In genomic region chr1:47568763-47569162, GRCh38 we compare ENCODE assay signal across 20 cellular contexts.
DNase-seq lines count a peak whose midpoint lies in the region; ATAC-seq and TF ChIP-seq lines count a peak whose summit lies in the region.
"Had no signal": no experiment of that assay in that cellular context is flagged by ENCODE, and none has a peak within 500 bp of the region (broad histone marks: within the 10 kb centered on the region; RNA-seq: fewer than 3 reads in every experiment).

No MANE protein-coding gene starts in this region.

- no peaks in the 10 kb centered on the region for H3K9me3 ChIP-seq in gastroesophageal sphincter
- H3K9me3 ChIP-seq: neutrophil, thoracic aorta had no signal

- TF ChIP-seq CTCF in foreskin fibroblast (IDR thresholded peaks at IDR 0.05; ENCODE audit: low read depth, low read length) (no peak), gastroesophageal sphincter (IDR thresholded peaks at IDR 0.05) (no peak)

- no peaks in the 10 kb centered on the region for H3K4me1 ChIP-seq in gastroesophageal sphincter

- ATAC-seq in activated CD4-positive, alpha-beta T cell treated with anti-CD3 and anti-CD28 coated beads for 36 hours = no peak
- ATAC-seq in gastroesophageal sphincter = no peak

- 63% methylated on average over 2 of the region's 5 CpGs; no CpG with 5 or more reads in 1 of the 2 donors for WGBS in gastroesophageal sphincter (ENCODE audit: low coverage in 1 of 2), 2 donors

- H3K4me3 Mint-ChIP-seq in activated CD4-positive, alpha-beta T cell treated with anti-CD3 and anti-CD28 coated beads for 36 hours = no peak overlapping the region
- H3K4me3 Mint-ChIP-seq: activated T-helper 1 cell treated with anti-CD3 and anti-CD28 coated beads, Interleukin-12 subunit alpha, Interleukin-12 subunit beta, Interleukin-2, Interleukin-4 antibody, amounts not matched to agents 30 ng/mL and 10 ng/mL and 1 ng/mL, durations not matched to agents 14 hours and 24 hours and 36 hours; B cell; endodermal cell; IgD-negative memory B cell; T-helper 1 cell treated with Interleukin-12 subunit alpha and Interleukin-12 subunit beta and Interleukin-4 antibody, amounts not matched to agents 30 μg/mL and 1 μg/mL, for 36 hours had no signal

- H3K9me3 Mint-ChIP-seq in activated CD4-positive, alpha-beta T cell treated with anti-CD3 and anti-CD28 coated beads for 36 hours (ENCODE audit: low read depth) = no peaks in the 10 kb centered on the region
- H3K9me3 Mint-ChIP-seq: activated T-helper 1 cell treated with anti-CD3 and anti-CD28 coated beads, Interleukin-12 subunit alpha, Interleukin-12 subunit beta, Interleukin-2, Interleukin-4 antibody, amounts not matched to agents 30 ng/mL and 10 ng/mL and 1 ng/mL, durations not matched to agents 14 hours and 24 hours and 36 hours; endodermal cell; IgD-negative memory B cell; T-helper 1 cell treated with Interleukin-12 subunit alpha and Interleukin-12 subunit beta and Interleukin-4 antibody, amounts not matched to agents 30 μg/mL and 1 μg/mL, for 36 hours had no signal

- CTCF ChIA-PET in activated CD4-positive, alpha-beta T cell treated with anti-CD3 and anti-CD28 coated beads for 36 hours (lab: Charles Lee) = interaction anchor here (0.7 kb wide), 1 partner anchor 42 kb away, joined by 3 read pairs; no protein-coding TSS in a partner anchor

- intact Hi-C loops in posterior cingulate gyrus (cut with DNase I) = no loop called here
- intact Hi-C loops in activated CD4-positive, alpha-beta T cell treated with anti-CD3 and anti-CD28 coated beads for 36 hours (cut with DNase I, micrococcal nuclease) = no loop called here

- H3K27me3 Mint-ChIP-seq in activated CD4-positive, alpha-beta T cell treated with anti-CD3 and anti-CD28 coated beads for 36 hours = peaks cover 17% of the 10 kb centered on the region

- no peaks in the 10 kb centered on the region for H3K36me3 ChIP-seq in gastroesophageal sphincter
- H3K36me3 ChIP-seq: neutrophil, thoracic aorta had no signal

- H3K27ac Mint-ChIP-seq in activated CD4-positive, alpha-beta T cell treated with anti-CD3 and anti-CD28 coated beads for 36 hours = no peak overlapping the region
- H3K27ac Mint-ChIP-seq: activated T-helper 1 cell treated with anti-CD3 and anti-CD28 coated beads, Interleukin-12 subunit alpha, Interleukin-12 subunit beta, Interleukin-2, Interleukin-4 antibody, amounts not matched to agents 30 ng/mL and 10 ng/mL and 1 ng/mL, durations not matched to agents 14 hours and 24 hours and 36 hours; B cell; endodermal cell; IgD-negative memory B cell; T-helper 1 cell treated with Interleukin-12 subunit alpha and Interleukin-12 subunit beta and Interleukin-4 antibody, amounts not matched to agents 30 μg/mL and 1 μg/mL, for 36 hours had no signal

- no peak overlapping the region for H3K27ac ChIP-seq in gastroesophageal sphincter
- H3K27ac ChIP-seq: neutrophil had no signal

- no peaks in the 10 kb centered on the region for H3K4me1 Mint-ChIP-seq in activated CD4-positive, alpha-beta T cell treated with anti-CD3 and anti-CD28 coated beads for 36 hours
- H3K4me1 Mint-ChIP-seq: B cell had no signal

- DNase-seq in C1 segment of cervical spinal cord (lab: John Stamatoyannopoulos, UW) = peak in 11 of 14 donors; percentile 12 to 70 (median 27)
- DNase-seq in NCI-H2029 treated with DMSO at 0.1 percent for 48 hours (lab: John Stamatoyannopoulos, UW) = peak; percentile 32
- peak; percentile 21 to 45 for DNase-seq in foreskin fibroblast
- DNase-seq in posterior cingulate gyrus = peak in 9 of 10 donors; percentile 27 to 91 (median 58)
- no peak for DNase-seq in NCI-H2081 (lab: John Stamatoyannopoulos, UW)
- DNase-seq in GF-D8 (lab: John Stamatoyannopoulos, UW) = no peak
- no peak for DNase-seq in activated CD4-positive, alpha-beta T cell treated with anti-CD3 and anti-CD28 coated beads for 36 hours
- DNase-seq: central memory CD4-positive, alpha-beta T cell; mesenchymal stem cell; NCI-H2171 treated with DMSO at 0.1 percent for 48 hours; NCI-H82; stimulated activated CD4-positive, alpha-beta T cell treated with anti-CD3 and anti-CD28 coated beads, Interleukin-4, amount 100 ng/mL, for 4 hours had no signal

- H3K36me3 Mint-ChIP-seq in activated CD4-positive, alpha-beta T cell treated with anti-CD3 and anti-CD28 coated beads for 36 hours (ENCODE audit: low read depth) = no peaks in the 10 kb centered on the region
- H3K36me3 Mint-ChIP-seq: IgD-negative memory B cell had no signal

- POLR2A ChIA-PET in activated CD4-positive, alpha-beta T cell treated with anti-CD3 and anti-CD28 coated beads for 36 hours (lab: Charles Lee) = no interaction called here

- TF ChIP-seq POLR2A in gastroesophageal sphincter (IDR thresholded peaks at IDR 0.05) = no peak

- no peak for TF ChIP-seq EP300 in gastroesophageal sphincter (IDR thresholded peaks at IDR 0.05)

- H3K4me3 ChIP-seq in foreskin fibroblast (ENCODE audit: low read depth in 1 of 2, low read length in 2 of 2) (no peak overlapping the region), gastroesophageal sphincter (no peak overlapping the region)
- H3K4me3 ChIP-seq: thoracic aorta had no signal

- peaks cover 76% of the 10 kb centered on the region for H3K27me3 ChIP-seq in gastroesophageal sphincter

Comparison
In these comparisons a context has a peak if more than half of its experiments do, and no peak if none do; other contexts are left out.
1. DNase-seq: peak in C1 segment of cervical spinal cord (11 of 14), NCI-H2029 treated with DMSO at 0.1 percent for 48 hours (single experiment), foreskin fibroblast (2 of 2) and posterior cingulate gyrus (9 of 10); none in NCI-H2081 (0 of 2), GF-D8 (single experiment) and activated CD4-positive, alpha-beta T cell treated with anti-CD3 and anti-CD28 coated beads for 36 hours (single experiment).